ENCODE assay signal across 1 cellular context in the genomic region with DNA sequence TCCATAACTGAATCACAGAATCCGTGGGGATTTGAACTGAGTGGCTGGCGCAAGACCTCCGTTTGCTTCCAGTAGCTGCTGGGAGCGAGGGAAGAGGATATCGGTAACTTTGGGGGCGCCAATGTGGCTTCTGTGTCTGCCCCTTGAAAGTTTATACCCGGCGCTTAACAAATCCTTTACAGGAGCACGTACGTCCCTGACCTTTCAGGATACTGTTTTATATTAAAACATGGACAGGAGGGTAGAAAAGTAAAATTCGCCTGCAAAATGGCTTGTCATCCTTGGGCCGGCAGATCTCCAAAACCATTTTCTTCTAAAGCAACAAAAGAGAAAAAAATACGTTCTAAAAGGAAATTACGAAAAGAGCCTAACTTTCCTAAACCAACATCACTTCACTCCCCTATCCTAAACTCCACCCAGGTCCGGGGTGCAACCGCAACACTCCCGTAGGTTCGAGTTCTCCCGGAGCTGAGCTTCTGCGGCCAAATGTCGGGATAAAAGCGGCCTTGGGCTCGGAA.
TF ChIP-seq lines count a peak whose summit lies in the region.

No MANE protein-coding gene starts in this region.

TF ChIP-seq in neural cell, 6 proteins besides CTCF, POLR2A, EP300 and RAD21 (continued from another document):
- TF ChIP-seq, protein P1, sequence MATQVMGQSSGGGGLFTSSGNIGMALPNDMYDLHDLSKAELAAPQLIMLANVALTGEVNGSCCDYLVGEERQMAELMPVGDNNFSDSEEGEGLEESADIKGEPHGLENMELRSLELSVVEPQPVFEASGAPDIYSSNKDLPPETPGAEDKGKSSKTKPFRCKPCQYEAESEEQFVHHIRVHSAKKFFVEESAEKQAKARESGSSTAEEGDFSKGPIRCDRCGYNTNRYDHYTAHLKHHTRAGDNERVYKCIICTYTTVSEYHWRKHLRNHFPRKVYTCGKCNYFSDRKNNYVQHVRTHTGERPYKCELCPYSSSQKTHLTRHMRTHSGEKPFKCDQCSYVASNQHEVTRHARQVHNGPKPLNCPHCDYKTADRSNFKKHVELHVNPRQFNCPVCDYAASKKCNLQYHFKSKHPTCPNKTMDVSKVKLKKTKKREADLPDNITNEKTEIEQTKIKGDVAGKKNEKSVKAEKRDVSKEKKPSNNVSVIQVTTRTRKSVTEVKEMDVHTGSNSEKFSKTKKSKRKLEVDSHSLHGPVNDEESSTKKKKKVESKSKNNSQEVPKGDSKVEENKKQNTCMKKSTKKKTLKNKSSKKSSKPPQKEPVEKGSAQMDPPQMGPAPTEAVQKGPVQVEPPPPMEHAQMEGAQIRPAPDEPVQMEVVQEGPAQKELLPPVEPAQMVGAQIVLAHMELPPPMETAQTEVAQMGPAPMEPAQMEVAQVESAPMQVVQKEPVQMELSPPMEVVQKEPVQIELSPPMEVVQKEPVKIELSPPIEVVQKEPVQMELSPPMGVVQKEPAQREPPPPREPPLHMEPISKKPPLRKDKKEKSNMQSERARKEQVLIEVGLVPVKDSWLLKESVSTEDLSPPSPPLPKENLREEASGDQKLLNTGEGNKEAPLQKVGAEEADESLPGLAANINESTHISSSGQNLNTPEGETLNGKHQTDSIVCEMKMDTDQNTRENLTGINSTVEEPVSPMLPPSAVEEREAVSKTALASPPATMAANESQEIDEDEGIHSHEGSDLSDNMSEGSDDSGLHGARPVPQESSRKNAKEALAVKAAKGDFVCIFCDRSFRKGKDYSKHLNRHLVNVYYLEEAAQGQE (IDR thresholded peaks at IDR 0.05; ENCODE audit: borderline replicate concordance), result no peak
- TF ChIP-seq POLR2AphosphoS5 (IDR thresholded peaks at IDR 0.05) (no peak), EZH2 (IDR thresholded peaks at IDR 0.05; ENCODE audit: borderline replicate concordance, insufficient read depth, low read length, poor library complexity, severe bottlenecking) (no peak)
